25 cellular contexts compared by ENCODE assay signal in the genomic region with DNA sequence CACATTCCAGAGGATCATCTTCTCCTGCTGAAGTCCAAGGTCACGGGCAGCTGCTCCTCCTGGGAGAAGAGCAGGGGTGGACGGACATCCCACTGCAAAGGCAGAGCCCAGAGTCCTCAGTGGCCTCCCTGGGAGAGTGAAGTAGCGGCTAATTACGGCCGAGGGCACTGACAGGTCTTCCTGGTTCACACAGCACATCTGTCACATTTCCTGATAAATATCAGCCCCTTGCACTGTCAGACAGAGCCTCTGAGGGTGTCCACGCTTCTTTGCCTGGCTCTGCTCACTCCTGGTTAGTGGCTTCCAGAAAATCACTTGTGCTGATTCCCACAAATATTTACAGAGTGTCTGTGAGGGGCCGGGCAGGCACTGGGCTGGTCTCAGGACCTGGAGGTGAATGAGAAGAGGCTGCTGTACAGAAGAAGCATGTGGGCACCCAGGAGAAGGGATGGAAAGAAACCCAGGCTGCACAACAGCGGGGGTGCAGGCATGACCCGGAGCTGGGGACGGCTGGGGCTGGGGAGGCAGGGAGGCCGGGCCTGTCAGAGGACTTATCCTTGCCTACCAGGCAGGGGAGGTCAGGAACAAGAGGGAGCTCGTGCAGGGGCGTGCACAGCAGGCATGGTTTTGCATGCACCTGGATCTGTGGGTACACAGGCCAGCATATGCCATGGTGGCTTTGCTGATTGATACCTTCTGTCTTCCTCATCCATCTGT.
DNase-seq lines count a peak whose midpoint lies in the region; ATAC-seq and TF ChIP-seq lines count a peak whose summit lies in the region.
"Had no signal": no experiment of that assay in that cellular context is flagged by ENCODE, and none has a peak within 500 bp of the region (broad histone marks: within the 10 kb centered on the region; RNA-seq: fewer than 3 reads in every experiment).

No MANE protein-coding gene starts in this region.

- H3K4me3 Mint-ChIP-seq in stimulated activated effector memory CD8-positive, alpha-beta T cell treated with anti-CD3 and anti-CD28 coated beads, Interleukin-12 subunit alpha, Interleukin-12 subunit beta, amount 100 ng/mL, for 72 hours, result no peak overlapping the region
- H3K4me3 Mint-ChIP-seq: brain, memory B cell, neural progenitor cell had no signal

- no peaks in the 10 kb centered on the region for H3K4me1 Mint-ChIP-seq in stimulated activated effector memory CD8-positive, alpha-beta T cell treated with anti-CD3 and anti-CD28 coated beads, Interleukin-12 subunit alpha, Interleukin-12 subunit beta, amount 100 ng/mL, for 72 hours
- H3K4me1 Mint-ChIP-seq: memory B cell had no signal

- H3K27me3 ChIP-seq in WERI-Rb-1 (ENCODE audit: insufficient read depth, low read depth, severe bottlenecking), result no peaks in the 10 kb centered on the region
- H3K27me3 ChIP-seq: right lobe of liver had no signal

- H3K36me3 ChIP-seq in WERI-Rb-1, result no peaks in the 10 kb centered on the region
- H3K36me3 ChIP-seq: neural progenitor cell, right lobe of liver, stomach had no signal

- H3K27ac Mint-ChIP-seq in stimulated activated effector memory CD8-positive, alpha-beta T cell treated with anti-CD3 and anti-CD28 coated beads, Interleukin-12 subunit alpha, Interleukin-12 subunit beta, amount 100 ng/mL, for 72 hours, result no peak overlapping the region
- H3K27ac Mint-ChIP-seq: memory B cell, neural progenitor cell had no signal

- no peak overlapping the region for H3K4me3 ChIP-seq in WERI-Rb-1 (ENCODE audit: low read depth, low read length)
- H3K4me3 ChIP-seq: neural progenitor cell, right lobe of liver, stomach had no signal

- intact Hi-C loops in Right ventricle myocardium inferior (cut with DNase I) (no loop called here), Right ventricle myocardium superior (cut with DNase I) (no loop called here)

- DNase-seq in Right ventricle myocardium inferior (ENCODE audit: missing footprints), result no peak
- no peak for DNase-seq in Right ventricle myocardium superior
- no peak for DNase-seq in WERI-Rb-1
- peak; percentile 77 for DNase-seq in mesenteric fat pad (ENCODE audit: low spot score)
- no peak for DNase-seq in stimulated activated effector memory CD8-positive, alpha-beta T cell treated with anti-CD3 and anti-CD28 coated beads, Interleukin-12 subunit alpha, Interleukin-12 subunit beta, amount 100 ng/mL, for 72 hours (ENCODE audit: low spot score in 2 of 2)
- DNase-seq: activated CD4-positive, alpha-beta T cell treated with anti-CD3 and anti-CD28 coated beads, Interleukin-2, amount 50 U/mL, for 1 hour; activated naive CD4-positive, alpha-beta T cell treated with anti-CD3 and anti-CD28 coated beads, Interleukin-2, amount 50 U/mL, for 16 hours; DMS53; HCEC 1CT; hippocampal formation; Karpas-422; left cardiac atrium; NCI-H1930; SHP77 treated with DMSO at 0.1 percent for 48 hours; stimulated activated CD8-positive, alpha-beta memory T cell treated with anti-CD3 and anti-CD28 coated beads, Interleukin-4, amount 100 ng/mL, for 48 hours; stomach; SW 1271; T1000 had no signal

- peaks cover 24% of the 10 kb centered on the region for H3K9me3 ChIP-seq in WERI-Rb-1 (ENCODE audit: severe bottlenecking)
- H3K9me3 ChIP-seq: right lobe of liver had no signal

- no peak for TF ChIP-seq CTCF in WERI-Rb-1 (IDR thresholded peaks at IDR 0.05; ENCODE audit: low read depth, low read length)

- ATAC-seq in Right ventricle myocardium inferior, result peak; percentile 8
- no peak for ATAC-seq in Right ventricle myocardium superior (ENCODE audit: poor library complexity)
- ATAC-seq in HG03039 (IDR thresholded peaks at IDR 0.05; ENCODE audit: unreplicated experiment), result no peak
- no peak for ATAC-seq in GM18858 (IDR thresholded peaks at IDR 0.05; ENCODE audit: unreplicated experiment)
- ATAC-seq in stimulated activated effector memory CD8-positive, alpha-beta T cell treated with anti-CD3 and anti-CD28 coated beads, Interleukin-12 subunit alpha, Interleukin-12 subunit beta, amount 100 ng/mL, for 72 hours, result no peak
- ATAC-seq: left cardiac atrium, Panc1 had no signal

- peaks cover 19% of the 10 kb centered on the region for H3K9me3 Mint-ChIP-seq in stimulated activated effector memory CD8-positive, alpha-beta T cell treated with anti-CD3 and anti-CD28 coated beads, Interleukin-12 subunit alpha, Interleukin-12 subunit beta, amount 100 ng/mL, for 72 hours

- H3K36me3 Mint-ChIP-seq in stimulated activated effector memory CD8-positive, alpha-beta T cell treated with anti-CD3 and anti-CD28 coated beads, Interleukin-12 subunit alpha, Interleukin-12 subunit beta, amount 100 ng/mL, for 72 hours, result no peaks in the 10 kb centered on the region

- peak overlapping the region; percentile 13; the same call in 1 of the 2 replicates for H3K27ac ChIP-seq in WERI-Rb-1
- H3K27ac ChIP-seq: neural progenitor cell, right lobe of liver, stomach had no signal
